1 cellular context compared by ENCODE assay signal in genomic region chr5:132410451-132411381, GRCh38.
TF ChIP-seq lines count a peak whose summit lies in the region.

No MANE protein-coding gene starts in this region.

TF ChIP-seq in HepG2, 621 proteins besides CTCF, POLR2A, EP300 and RAD21 (continued from another document and continues in another):
- TF ChIP-seq ZNF431 (CRISPR knock-in tag; IDR thresholded peaks at IDR 0.05; ENCODE audit: borderline replicate concordance, low read depth) (0 out of 2 replicates have a peak, but pooled peaks have one; percentile 27), ZSCAN21 (CRISPR knock-in tag; IDR thresholded peaks at IDR 0.05; ENCODE audit: borderline replicate concordance) (peak; percentile 69; the same call in 1 of the 2 replicates), PHF21A (CRISPR knock-in tag; IDR thresholded peaks at IDR 0.05) (peak; percentile 72; the same call in 1 of the 2 replicates), RELA (CRISPR knock-in tag; IDR thresholded peaks at IDR 0.05) (no peak; the same call in 1 of the 2 replicates), AGO1 (IDR thresholded peaks at IDR 0.05; ENCODE audit: low read depth, low read length, poor library complexity, severe bottlenecking) (no peak), SP4 (CRISPR knock-in tag; IDR thresholded peaks at IDR 0.05) (no peak; the same call in 1 of the 2 replicates), ZBTB7B (CRISPR knock-in tag; IDR thresholded peaks at IDR 0.05) (0 out of 2 replicates have a peak, but pooled peaks have one; percentile 28), RBFOX2 (IDR thresholded peaks at IDR 0.05; ENCODE audit: low read depth, low read length) (peak; percentile 89), HNRNPLL (IDR thresholded peaks at IDR 0.05; ENCODE audit: low read depth, low read length, poor library complexity, severe bottlenecking) (peak; percentile 87), CBX1 (IDR thresholded peaks at IDR 0.05; ENCODE audit: low read depth) (no peak), ZNF768 (CRISPR knock-in tag; IDR thresholded peaks at IDR 0.05) (peak; percentile 49), ZNF709 (CRISPR knock-in tag; IDR thresholded peaks at IDR 0.05) (0 out of 2 replicates have a peak, but pooled peaks have one; percentile 54), ZC3H13 (CRISPR knock-in tag; IDR thresholded peaks at IDR 0.05) (no peak), ZNF382 (CRISPR knock-in tag; IDR thresholded peaks at IDR 0.05; ENCODE audit: borderline replicate concordance) (no peak), PAXIP1 (CRISPR knock-in tag; conservative IDR thresholded peaks at IDR 0.05) (peak; percentile 30; the same call in 1 of the 2 replicates), NCOA5 (CRISPR knock-in tag; IDR thresholded peaks at IDR 0.05) (no peak), JUN (CRISPR knock-in tag; IDR thresholded peaks at IDR 0.05) (peak; percentile 54; the same call in 1 of the 2 replicates), HOXA5 (CRISPR knock-in tag; IDR thresholded peaks at IDR 0.05) (no peak), FOXP1 (IDR thresholded peaks at IDR 0.05) (no peak), FOXP1 (CRISPR knock-in tag; IDR thresholded peaks at IDR 0.05) (no peak), NFKB2 (CRISPR knock-in tag; IDR thresholded peaks at IDR 0.05; ENCODE audit: borderline replicate concordance) (peak; percentile 52; the same call in 1 of the 2 replicates), FOXC1 (CRISPR knock-in tag; IDR thresholded peaks at IDR 0.05; ENCODE audit: borderline replicate concordance) (no peak), SMARCE1 (IDR thresholded peaks at IDR 0.05; ENCODE audit: borderline replicate concordance) (no peak), ZNF232 (CRISPR knock-in tag; IDR thresholded peaks at IDR 0.05; ENCODE audit: borderline replicate concordance) (peak; percentile 55; the same call in 1 of the 2 replicates), TAF1 (CRISPR knock-in tag; IDR thresholded peaks at IDR 0.05) (peak; percentile 60), ZMYM2 (CRISPR knock-in tag; IDR thresholded peaks at IDR 0.05) (no peak), KLF15 (CRISPR knock-in tag; IDR thresholded peaks at IDR 0.05; ENCODE audit: borderline replicate concordance) (no peak), ZNF772 (CRISPR knock-in tag; IDR thresholded peaks at IDR 0.05) (peak; percentile 54; the same call in 1 of the 2 replicates), SP140L (CRISPR knock-in tag; IDR thresholded peaks at IDR 0.05; ENCODE audit: borderline replicate concordance) (no peak), POGZ (CRISPR knock-in tag; IDR thresholded peaks at IDR 0.05) (no peak), SALL2 (CRISPR knock-in tag; IDR thresholded peaks at IDR 0.05) (no peak), SAFB2 (CRISPR knock-in tag; IDR thresholded peaks at IDR 0.05; ENCODE audit: borderline replicate concordance, low read depth) (no peak), MNT (IDR thresholded peaks at IDR 0.05) (no peak), PHB2 (IDR thresholded peaks at IDR 0.05; ENCODE audit: partially characterized antibody) (no peak), HNF4G (IDR thresholded peaks at IDR 0.05; ENCODE audit: borderline replicate concordance, low read depth, low read length) (peak; percentile 53; the same call in 1 of the 2 replicates), HNF4G (CRISPR knock-in tag; IDR thresholded peaks at IDR 0.05; ENCODE audit: borderline replicate concordance, low read depth) (no peak), ZNF569 (CRISPR knock-in tag; IDR thresholded peaks at IDR 0.05; ENCODE audit: borderline replicate concordance) (no peak), SRSF1 (optimal IDR thresholded peaks at IDR 0.05; ENCODE audit: low read depth, low read length) (peak; percentile 19), ZNF12 (CRISPR knock-in tag; IDR thresholded peaks at IDR 0.05) (no peak)
- TF ChIP-seq, protein P1, sequence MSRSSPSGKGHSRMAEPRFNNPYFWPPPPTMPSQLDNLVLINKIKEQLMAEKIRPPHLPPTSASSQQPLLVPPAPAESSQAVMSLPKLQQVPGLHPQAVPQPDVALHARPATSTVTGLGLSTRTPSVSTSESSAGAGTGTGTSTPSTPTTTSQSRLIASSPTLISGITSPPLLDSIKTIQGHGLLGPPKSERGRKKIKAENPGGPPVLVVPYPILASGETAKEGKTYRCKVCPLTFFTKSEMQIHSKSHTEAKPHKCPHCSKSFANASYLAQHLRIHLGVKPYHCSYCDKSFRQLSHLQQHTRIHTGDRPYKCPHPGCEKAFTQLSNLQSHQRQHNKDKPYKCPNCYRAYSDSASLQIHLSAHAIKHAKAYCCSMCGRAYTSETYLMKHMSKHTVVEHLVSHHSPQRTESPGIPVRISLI (CRISPR knock-in tag; IDR thresholded peaks at IDR 0.05; ENCODE audit: borderline replicate concordance), result peak; percentile 24; the same call in 1 of the 2 replicates
- TF ChIP-seq, protein P2, sequence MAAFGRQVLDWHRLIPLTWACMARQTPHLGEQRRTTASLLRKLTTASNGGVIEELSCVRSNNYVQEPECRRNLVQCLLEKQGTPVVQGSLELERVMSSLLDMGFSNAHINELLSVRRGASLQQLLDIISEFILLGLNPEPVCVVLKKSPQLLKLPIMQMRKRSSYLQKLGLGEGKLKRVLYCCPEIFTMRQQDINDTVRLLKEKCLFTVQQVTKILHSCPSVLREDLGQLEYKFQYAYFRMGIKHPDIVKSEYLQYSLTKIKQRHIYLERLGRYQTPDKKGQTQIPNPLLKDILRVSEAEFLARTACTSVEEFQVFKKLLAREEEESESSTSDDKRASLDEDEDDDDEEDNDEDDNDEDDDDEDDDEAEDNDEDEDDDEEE (CRISPR knock-in tag; IDR thresholded peaks at IDR 0.05), result no peak
- TF ChIP-seq, protein P3, sequence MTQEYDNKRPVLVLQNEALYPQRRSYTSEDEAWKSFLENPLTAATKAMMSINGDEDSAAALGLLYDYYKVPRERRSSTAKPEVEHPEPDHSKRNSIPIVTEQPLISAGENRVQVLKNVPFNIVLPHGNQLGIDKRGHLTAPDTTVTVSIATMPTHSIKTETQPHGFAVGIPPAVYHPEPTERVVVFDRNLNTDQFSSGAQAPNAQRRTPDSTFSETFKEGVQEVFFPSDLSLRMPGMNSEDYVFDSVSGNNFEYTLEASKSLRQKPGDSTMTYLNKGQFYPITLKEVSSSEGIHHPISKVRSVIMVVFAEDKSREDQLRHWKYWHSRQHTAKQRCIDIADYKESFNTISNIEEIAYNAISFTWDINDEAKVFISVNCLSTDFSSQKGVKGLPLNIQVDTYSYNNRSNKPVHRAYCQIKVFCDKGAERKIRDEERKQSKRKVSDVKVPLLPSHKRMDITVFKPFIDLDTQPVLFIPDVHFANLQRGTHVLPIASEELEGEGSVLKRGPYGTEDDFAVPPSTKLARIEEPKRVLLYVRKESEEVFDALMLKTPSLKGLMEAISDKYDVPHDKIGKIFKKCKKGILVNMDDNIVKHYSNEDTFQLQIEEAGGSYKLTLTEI (CRISPR knock-in tag; conservative IDR thresholded peaks at IDR 0.05), result no peak
- TF ChIP-seq, protein P4, sequence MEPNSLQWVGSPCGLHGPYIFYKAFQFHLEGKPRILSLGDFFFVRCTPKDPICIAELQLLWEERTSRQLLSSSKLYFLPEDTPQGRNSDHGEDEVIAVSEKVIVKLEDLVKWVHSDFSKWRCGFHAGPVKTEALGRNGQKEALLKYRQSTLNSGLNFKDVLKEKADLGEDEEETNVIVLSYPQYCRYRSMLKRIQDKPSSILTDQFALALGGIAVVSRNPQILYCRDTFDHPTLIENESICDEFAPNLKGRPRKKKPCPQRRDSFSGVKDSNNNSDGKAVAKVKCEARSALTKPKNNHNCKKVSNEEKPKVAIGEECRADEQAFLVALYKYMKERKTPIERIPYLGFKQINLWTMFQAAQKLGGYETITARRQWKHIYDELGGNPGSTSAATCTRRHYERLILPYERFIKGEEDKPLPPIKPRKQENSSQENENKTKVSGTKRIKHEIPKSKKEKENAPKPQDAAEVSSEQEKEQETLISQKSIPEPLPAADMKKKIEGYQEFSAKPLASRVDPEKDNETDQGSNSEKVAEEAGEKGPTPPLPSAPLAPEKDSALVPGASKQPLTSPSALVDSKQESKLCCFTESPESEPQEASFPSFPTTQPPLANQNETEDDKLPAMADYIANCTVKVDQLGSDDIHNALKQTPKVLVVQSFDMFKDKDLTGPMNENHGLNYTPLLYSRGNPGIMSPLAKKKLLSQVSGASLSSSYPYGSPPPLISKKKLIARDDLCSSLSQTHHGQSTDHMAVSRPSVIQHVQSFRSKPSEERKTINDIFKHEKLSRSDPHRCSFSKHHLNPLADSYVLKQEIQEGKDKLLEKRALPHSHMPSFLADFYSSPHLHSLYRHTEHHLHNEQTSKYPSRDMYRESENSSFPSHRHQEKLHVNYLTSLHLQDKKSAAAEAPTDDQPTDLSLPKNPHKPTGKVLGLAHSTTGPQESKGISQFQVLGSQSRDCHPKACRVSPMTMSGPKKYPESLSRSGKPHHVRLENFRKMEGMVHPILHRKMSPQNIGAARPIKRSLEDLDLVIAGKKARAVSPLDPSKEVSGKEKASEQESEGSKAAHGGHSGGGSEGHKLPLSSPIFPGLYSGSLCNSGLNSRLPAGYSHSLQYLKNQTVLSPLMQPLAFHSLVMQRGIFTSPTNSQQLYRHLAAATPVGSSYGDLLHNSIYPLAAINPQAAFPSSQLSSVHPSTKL (CRISPR knock-in tag; IDR thresholded peaks at IDR 0.05), result no peak; the same call in 1 of the 2 replicates
- TF ChIP-seq, protein P5, sequence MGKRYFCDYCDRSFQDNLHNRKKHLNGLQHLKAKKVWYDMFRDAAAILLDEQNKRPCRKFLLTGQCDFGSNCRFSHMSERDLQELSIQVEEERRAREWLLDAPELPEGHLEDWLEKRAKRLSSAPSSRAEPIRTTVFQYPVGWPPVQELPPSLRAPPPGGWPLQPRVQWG (CRISPR knock-in tag; IDR thresholded peaks at IDR 0.05; ENCODE audit: borderline replicate concordance, low read depth), result no peak
- TF ChIP-seq, protein P6, sequence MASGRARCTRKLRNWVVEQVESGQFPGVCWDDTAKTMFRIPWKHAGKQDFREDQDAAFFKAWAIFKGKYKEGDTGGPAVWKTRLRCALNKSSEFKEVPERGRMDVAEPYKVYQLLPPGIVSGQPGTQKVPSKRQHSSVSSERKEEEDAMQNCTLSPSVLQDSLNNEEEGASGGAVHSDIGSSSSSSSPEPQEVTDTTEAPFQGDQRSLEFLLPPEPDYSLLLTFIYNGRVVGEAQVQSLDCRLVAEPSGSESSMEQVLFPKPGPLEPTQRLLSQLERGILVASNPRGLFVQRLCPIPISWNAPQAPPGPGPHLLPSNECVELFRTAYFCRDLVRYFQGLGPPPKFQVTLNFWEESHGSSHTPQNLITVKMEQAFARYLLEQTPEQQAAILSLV (CRISPR knock-in tag; IDR thresholded peaks at IDR 0.05; ENCODE audit: borderline replicate concordance), result no peak; the same call in 1 of the 2 replicates
- TF ChIP-seq, protein P7, sequence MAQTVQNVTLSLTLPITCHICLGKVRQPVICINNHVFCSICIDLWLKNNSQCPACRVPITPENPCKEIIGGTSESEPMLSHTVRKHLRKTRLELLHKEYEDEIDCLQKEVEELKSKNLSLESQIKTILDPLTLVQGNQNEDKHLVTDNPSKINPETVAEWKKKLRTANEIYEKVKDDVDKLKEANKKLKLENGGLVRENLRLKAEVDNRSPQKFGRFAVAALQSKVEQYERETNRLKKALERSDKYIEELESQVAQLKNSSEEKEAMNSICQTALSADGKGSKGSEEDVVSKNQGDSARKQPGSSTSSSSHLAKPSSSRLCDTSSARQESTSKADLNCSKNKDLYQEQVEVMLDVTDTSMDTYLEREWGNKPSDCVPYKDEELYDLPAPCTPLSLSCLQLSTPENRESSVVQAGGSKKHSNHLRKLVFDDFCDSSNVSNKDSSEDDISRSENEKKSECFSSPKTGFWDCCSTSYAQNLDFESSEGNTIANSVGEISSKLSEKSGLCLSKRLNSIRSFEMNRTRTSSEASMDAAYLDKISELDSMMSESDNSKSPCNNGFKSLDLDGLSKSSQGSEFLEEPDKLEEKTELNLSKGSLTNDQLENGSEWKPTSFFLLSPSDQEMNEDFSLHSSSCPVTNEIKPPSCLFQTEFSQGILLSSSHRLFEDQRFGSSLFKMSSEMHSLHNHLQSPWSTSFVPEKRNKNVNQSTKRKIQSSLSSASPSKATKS (CRISPR knock-in tag; IDR thresholded peaks at IDR 0.05), result no peak
